In genomic region chr2:215262303-215262702, GRCh38 we compare ENCODE assay signal across 3 cellular contexts.
TF ChIP-seq lines count a peak whose summit lies in the region.

No MANE protein-coding gene starts in this region.

TF ChIP-seq in A549, 52 proteins besides CTCF, POLR2A, EP300 and RAD21:
- TF ChIP-seq, protein P1, sequence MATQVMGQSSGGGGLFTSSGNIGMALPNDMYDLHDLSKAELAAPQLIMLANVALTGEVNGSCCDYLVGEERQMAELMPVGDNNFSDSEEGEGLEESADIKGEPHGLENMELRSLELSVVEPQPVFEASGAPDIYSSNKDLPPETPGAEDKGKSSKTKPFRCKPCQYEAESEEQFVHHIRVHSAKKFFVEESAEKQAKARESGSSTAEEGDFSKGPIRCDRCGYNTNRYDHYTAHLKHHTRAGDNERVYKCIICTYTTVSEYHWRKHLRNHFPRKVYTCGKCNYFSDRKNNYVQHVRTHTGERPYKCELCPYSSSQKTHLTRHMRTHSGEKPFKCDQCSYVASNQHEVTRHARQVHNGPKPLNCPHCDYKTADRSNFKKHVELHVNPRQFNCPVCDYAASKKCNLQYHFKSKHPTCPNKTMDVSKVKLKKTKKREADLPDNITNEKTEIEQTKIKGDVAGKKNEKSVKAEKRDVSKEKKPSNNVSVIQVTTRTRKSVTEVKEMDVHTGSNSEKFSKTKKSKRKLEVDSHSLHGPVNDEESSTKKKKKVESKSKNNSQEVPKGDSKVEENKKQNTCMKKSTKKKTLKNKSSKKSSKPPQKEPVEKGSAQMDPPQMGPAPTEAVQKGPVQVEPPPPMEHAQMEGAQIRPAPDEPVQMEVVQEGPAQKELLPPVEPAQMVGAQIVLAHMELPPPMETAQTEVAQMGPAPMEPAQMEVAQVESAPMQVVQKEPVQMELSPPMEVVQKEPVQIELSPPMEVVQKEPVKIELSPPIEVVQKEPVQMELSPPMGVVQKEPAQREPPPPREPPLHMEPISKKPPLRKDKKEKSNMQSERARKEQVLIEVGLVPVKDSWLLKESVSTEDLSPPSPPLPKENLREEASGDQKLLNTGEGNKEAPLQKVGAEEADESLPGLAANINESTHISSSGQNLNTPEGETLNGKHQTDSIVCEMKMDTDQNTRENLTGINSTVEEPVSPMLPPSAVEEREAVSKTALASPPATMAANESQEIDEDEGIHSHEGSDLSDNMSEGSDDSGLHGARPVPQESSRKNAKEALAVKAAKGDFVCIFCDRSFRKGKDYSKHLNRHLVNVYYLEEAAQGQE (IDR thresholded peaks at IDR 0.05) = no peak
- no peak for TF ChIP-seq MAX (IDR thresholded peaks at IDR 0.05)
- TF ChIP-seq BHLHE40 (IDR thresholded peaks at IDR 0.05; ENCODE audit: low read depth, low read length) = no peak
- TF ChIP-seq MAFK (IDR thresholded peaks at IDR 0.05; ENCODE audit: partially characterized antibody) = peak; percentile 45
TF ChIP-seq in A549: peak in this region for 1.

TF ChIP-seq in IMR-90, 13 proteins besides CTCF, POLR2A, EP300 and RAD21:
- TF ChIP-seq CHD1 (IDR thresholded peaks at IDR 0.05; ENCODE audit: low read depth, low read length) (no peak), CEBPB (IDR thresholded peaks at IDR 0.05; ENCODE audit: low read depth, low read length) (no peak), MXI1 (IDR thresholded peaks at IDR 0.05; ENCODE audit: borderline replicate concordance, low read depth, low read length) (no peak), MAFK (IDR thresholded peaks at IDR 0.05; ENCODE audit: low read depth, low read length) (peak; percentile 21; the same call in 1 of the 2 replicates)

TF ChIP-seq in K562, 482 proteins besides CTCF, POLR2A, EP300 and RAD21:
- no peak for TF ChIP-seq BHLHE40 (IDR thresholded peaks at IDR 0.05; ENCODE audit: low read length)
- TF ChIP-seq ZNF316 (IDR thresholded peaks at IDR 0.05) = peak; percentile 85
- TF ChIP-seq C11orf30 (IDR thresholded peaks at IDR 0.05; ENCODE audit: low read depth) = peak; percentile 61
- TF ChIP-seq ZNF398 (CRISPR knock-in tag; IDR thresholded peaks at IDR 0.05) = no peak
- TF ChIP-seq ETV6 (IDR thresholded peaks at IDR 0.05; ENCODE audit: borderline replicate concordance in 1 of 2, low read depth in 2 of 2, low read length in 1 of 2) = no peak
- no peak for TF ChIP-seq ETV6 (CRISPR knock-in tag; IDR thresholded peaks at IDR 0.05; ENCODE audit: borderline replicate concordance)
- TF ChIP-seq MAFF (IDR thresholded peaks at IDR 0.05; ENCODE audit: low read length) = peak; percentile 19; the same call in 1 of the 2 replicates
- TF ChIP-seq MAFG (tag; conservative IDR thresholded peaks at IDR 0.05) = peak; percentile 49; the same call in 1 of the 2 replicates
- TF ChIP-seq RBM39 (optimal IDR thresholded peaks at IDR 0.05; ENCODE audit: low read depth, low read length) = no peak
